Comparison of ENCODE assay signal across 8 cellular contexts in the genomic region with DNA sequence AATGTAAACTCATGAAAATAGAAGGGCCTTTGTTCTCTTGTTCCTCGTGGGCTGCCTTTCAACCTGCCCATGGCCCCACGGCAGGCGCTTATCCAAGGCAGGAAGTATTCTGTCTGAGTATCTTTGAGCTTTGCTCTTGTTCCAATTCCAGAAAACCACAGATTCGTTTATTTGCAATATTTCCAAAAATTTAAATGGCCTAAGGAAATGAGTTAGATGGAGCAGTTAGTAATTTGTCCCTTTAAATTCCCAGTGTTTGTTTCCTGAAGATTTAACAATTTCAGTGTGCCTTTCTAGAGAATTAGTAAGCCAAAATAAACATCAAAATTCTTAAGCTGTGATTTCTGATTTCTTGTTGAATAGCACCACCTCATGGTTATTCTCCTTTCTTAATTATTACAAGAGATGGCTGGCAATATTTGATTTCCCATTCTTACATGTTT.
DNase-seq lines count a peak whose midpoint lies in the region; ATAC-seq, FAIRE-seq and TF ChIP-seq lines count a peak whose summit lies in the region.

No MANE protein-coding gene starts in this region.

- DNase-seq in AG08395 (ENCODE audit: low spot score) (peak; percentile 43), H54 (ENCODE audit: insufficient read length, low spot score) (no peak), RPMI7951 (ENCODE audit: low read depth) (peak; percentile 56), fibroblast of mammary gland (ENCODE audit: low read depth) (peak; percentile 73), posterior cingulate gyrus (peak in 7 of 10 donors; percentile 8 to 77 (median 26)), NCI-H2107 (lab: John Stamatoyannopoulos, UW) (no peak), omental fat pad (ENCODE audit: low spot score) (no peak)

- intact Hi-C loops in posterior cingulate gyrus (cut with DNase I): loop anchor here (1.0 to 2.0 kb wide), 2 partner anchors 44 to 88 kb away; no protein-coding TSS in a partner anchor

- no peak for TF ChIP-seq POLR2A in H54 (IDR thresholded peaks at IDR 0.05; ENCODE audit: low read depth, low read length)

- FAIRE-seq in H54 (lab: Jason Lieb, UNC): peak; percentile 80

- TF ChIP-seq CTCF in fibroblast of mammary gland (conservative IDR thresholded peaks at IDR 0.05; ENCODE audit: control insufficient read depth, insufficient read depth, low read depth, low read length) (peak; percentile 42), omental fat pad (IDR thresholded peaks at IDR 0.05) (no peak)

- ATAC-seq in GM19035 (IDR thresholded peaks at IDR 0.05; ENCODE audit: unreplicated experiment): no peak
- ATAC-seq in omental fat pad (ENCODE audit: low FRiP score): no peak

- no peak overlapping the region for H3K4me3 ChIP-seq in fibroblast of mammary gland (ENCODE audit: control insufficient read depth, low read depth, low read length)

Comparison
In these comparisons a context has a peak if more than half of its experiments do, and no peak if none do; other contexts are left out.
1. DNase-seq: peak in AG08395 (single experiment), RPMI7951 (single experiment), fibroblast of mammary gland (single experiment) and posterior cingulate gyrus (7 of 10); none in H54 (single experiment), NCI-H2107 (single experiment) and omental fat pad (single experiment).